Comparison of ENCODE assay signal across 2 cellular contexts in the genomic region with DNA sequence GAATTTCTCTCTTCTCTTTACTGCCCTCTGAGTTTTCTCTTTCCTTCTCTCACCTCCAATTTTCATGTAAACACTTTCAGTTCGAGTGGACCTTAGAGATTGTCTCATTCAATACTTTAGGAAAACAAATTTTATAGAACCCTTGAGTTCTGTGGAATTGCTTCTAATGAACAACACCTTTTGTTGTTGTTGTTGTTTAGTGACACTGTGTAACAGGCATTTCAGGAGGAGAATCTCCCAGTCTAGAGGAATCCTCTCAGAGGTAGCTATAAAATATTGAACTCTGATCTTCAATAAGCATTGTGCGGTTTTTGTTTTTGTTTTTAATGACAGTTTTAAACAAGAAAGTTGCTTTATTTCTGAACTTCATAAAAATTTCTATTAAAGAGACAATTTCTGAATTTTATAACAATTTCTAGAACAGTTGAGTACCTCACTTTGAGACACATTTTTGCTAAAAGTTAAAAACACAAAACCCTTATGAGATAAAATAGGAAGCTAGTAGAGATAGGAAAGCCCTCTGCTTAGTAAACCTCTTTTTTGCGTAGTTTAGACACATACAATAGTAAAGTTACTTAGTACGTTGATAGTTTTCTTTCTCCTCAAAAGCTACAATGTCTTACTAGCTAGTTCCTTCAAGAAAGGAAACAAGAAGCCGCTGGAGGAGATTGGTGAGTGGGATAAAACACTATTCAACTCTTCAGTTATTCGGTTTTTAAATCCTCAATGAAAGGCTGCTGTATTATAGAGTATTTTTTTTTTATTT.
TF ChIP-seq lines count a peak whose summit lies in the region.

No MANE protein-coding gene starts in this region.

TF ChIP-seq in HepG2, 621 proteins besides CTCF, POLR2A, EP300 and RAD21:
- TF ChIP-seq, protein P1, sequence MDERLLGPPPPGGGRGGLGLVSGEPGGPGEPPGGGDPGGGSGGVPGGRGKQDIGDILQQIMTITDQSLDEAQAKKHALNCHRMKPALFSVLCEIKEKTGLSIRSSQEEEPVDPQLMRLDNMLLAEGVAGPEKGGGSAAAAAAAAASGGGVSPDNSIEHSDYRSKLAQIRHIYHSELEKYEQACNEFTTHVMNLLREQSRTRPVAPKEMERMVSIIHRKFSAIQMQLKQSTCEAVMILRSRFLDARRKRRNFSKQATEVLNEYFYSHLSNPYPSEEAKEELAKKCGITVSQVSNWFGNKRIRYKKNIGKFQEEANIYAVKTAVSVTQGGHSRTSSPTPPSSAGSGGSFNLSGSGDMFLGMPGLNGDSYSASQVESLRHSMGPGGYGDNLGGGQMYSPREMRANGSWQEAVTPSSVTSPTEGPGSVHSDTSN (CRISPR knock-in tag; IDR thresholded peaks at IDR 0.05): no peak
- TF ChIP-seq MXI1 (IDR thresholded peaks at IDR 0.05; ENCODE audit: borderline replicate concordance, low read depth, low read length) (no peak), IKZF4 (CRISPR knock-in tag; IDR thresholded peaks at IDR 0.05; ENCODE audit: borderline replicate concordance, low read depth, not compliant biosample characterization) (no peak), ONECUT2 (CRISPR knock-in tag; IDR thresholded peaks at IDR 0.05) (no peak), HMG20A (CRISPR knock-in tag; IDR thresholded peaks at IDR 0.05; ENCODE audit: borderline replicate concordance) (no peak), CC2D1A (CRISPR knock-in tag; IDR thresholded peaks at IDR 0.05) (no peak), ZNF251 (CRISPR knock-in tag; IDR thresholded peaks at IDR 0.05) (no peak), ZNF44 (CRISPR knock-in tag; IDR thresholded peaks at IDR 0.05) (no peak), SOX13 (IDR thresholded peaks at IDR 0.05) (no peak), SOX13 (CRISPR knock-in tag; conservative IDR thresholded peaks at IDR 0.05 in 1 of 2, IDR thresholded peaks at IDR 0.05 in 1 of 2) (no peak), ZFAT (CRISPR knock-in tag; conservative IDR thresholded peaks at IDR 0.05) (no peak), ZNF703 (CRISPR knock-in tag; IDR thresholded peaks at IDR 0.05; ENCODE audit: borderline replicate concordance) (no peak), KLF11 (CRISPR knock-in tag; IDR thresholded peaks at IDR 0.05) (no peak), NAIF1 (CRISPR knock-in tag; IDR thresholded peaks at IDR 0.05; ENCODE audit: borderline replicate concordance) (no peak), ZNF766 (CRISPR knock-in tag; IDR thresholded peaks at IDR 0.05; ENCODE audit: borderline replicate concordance) (no peak), ZNF737 (CRISPR knock-in tag; IDR thresholded peaks at IDR 0.05; ENCODE audit: borderline replicate concordance) (no peak)
- TF ChIP-seq, protein P2, sequence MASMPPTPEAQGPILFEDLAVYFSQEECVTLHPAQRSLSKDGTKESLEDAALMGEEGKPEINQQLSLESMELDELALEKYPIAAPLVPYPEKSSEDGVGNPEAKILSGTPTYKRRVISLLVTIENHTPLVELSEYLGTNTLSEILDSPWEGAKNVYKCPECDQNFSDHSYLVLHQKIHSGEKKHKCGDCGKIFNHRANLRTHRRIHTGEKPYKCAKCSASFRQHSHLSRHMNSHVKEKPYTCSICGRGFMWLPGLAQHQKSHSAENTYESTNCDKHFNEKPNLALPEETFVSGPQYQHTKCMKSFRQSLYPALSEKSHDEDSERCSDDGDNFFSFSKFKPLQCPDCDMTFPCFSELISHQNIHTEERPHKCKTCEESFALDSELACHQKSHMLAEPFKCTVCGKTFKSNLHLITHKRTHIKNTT (CRISPR knock-in tag; IDR thresholded peaks at IDR 0.05): no peak
- TF ChIP-seq, protein P3, sequence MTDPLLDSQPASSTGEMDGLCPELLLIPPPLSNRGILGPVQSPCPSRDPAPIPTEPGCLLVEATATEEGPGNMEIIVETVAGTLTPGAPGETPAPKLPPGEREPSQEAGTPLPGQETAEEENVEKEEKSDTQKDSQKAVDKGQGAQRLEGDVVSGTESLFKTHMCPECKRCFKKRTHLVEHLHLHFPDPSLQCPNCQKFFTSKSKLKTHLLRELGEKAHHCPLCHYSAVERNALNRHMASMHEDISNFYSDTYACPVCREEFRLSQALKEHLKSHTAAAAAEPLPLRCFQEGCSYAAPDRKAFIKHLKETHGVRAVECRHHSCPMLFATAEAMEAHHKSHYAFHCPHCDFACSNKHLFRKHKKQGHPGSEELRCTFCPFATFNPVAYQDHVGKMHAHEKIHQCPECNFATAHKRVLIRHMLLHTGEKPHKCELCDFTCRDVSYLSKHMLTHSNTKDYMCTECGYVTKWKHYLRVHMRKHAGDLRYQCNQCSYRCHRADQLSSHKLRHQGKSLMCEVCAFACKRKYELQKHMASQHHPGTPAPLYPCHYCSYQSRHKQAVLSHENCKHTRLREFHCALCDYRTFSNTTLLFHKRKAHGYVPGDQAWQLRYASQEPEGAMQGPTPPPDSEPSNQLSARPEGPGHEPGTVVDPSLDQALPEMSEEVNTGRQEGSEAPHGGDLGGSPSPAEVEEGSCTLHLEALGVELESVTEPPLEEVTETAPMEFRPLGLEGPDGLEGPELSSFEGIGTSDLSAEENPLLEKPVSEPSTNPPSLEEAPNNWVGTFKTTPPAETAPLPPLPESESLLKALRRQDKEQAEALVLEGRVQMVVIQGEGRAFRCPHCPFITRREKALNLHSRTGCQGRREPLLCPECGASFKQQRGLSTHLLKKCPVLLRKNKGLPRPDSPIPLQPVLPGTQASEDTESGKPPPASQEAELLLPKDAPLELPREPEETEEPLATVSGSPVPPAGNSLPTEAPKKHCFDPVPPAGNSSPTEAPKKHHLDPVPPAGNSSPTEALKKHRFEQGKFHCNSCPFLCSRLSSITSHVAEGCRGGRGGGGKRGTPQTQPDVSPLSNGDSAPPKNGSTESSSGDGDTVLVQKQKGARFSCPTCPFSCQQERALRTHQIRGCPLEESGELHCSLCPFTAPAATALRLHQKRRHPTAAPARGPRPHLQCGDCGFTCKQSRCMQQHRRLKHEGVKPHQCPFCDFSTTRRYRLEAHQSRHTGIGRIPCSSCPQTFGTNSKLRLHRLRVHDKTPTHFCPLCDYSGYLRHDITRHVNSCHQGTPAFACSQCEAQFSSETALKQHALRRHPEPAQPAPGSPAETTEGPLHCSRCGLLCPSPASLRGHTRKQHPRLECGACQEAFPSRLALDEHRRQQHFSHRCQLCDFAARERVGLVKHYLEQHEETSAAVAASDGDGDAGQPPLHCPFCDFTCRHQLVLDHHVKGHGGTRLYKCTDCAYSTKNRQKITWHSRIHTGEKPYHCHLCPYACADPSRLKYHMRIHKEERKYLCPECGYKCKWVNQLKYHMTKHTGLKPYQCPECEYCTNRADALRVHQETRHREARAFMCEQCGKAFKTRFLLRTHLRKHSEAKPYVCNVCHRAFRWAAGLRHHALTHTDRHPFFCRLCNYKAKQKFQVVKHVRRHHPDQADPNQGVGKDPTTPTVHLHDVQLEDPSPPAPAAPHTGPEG (CRISPR knock-in tag; IDR thresholded peaks at IDR 0.05): no peak

TF ChIP-seq in HEK293T, 16 proteins besides CTCF, POLR2A, EP300 and RAD21:
- no peak for TF ChIP-seq ARNT (IDR thresholded peaks at IDR 0.05)
- TF ChIP-seq BHLHE40 (IDR thresholded peaks at IDR 0.05; ENCODE audit: borderline replicate concordance): no peak
- no peak for TF ChIP-seq FOXA1 (IDR thresholded peaks at IDR 0.05)
- TF ChIP-seq LEF1 (IDR thresholded peaks at IDR 0.05; ENCODE audit: borderline replicate concordance): no peak
- no peak for TF ChIP-seq L3MBTL2 (conservative IDR thresholded peaks at IDR 0.05)
- TF ChIP-seq FOXK2 (IDR thresholded peaks at IDR 0.05): no peak
- TF ChIP-seq ZNF384 (IDR thresholded peaks at IDR 0.05): no peak
- TF ChIP-seq, protein P4, sequence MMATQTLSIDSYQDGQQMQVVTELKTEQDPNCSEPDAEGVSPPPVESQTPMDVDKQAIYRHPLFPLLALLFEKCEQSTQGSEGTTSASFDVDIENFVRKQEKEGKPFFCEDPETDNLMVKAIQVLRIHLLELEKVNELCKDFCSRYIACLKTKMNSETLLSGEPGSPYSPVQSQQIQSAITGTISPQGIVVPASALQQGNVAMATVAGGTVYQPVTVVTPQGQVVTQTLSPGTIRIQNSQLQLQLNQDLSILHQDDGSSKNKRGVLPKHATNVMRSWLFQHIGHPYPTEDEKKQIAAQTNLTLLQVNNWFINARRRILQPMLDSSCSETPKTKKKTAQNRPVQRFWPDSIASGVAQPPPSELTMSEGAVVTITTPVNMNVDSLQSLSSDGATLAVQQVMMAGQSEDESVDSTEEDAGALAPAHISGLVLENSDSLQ (IDR thresholded peaks at IDR 0.05): no peak
- no peak for TF ChIP-seq CTBP1 (IDR thresholded peaks at IDR 0.05; ENCODE audit: borderline replicate concordance)
- no peak for TF ChIP-seq TARDBP (IDR thresholded peaks at IDR 0.05)
- no peak for TF ChIP-seq SUZ12 (IDR thresholded peaks at IDR 0.05)
- TF ChIP-seq HDGF (IDR thresholded peaks at IDR 0.05; ENCODE audit: borderline replicate concordance): no peak
- no peak for TF ChIP-seq SP1 (IDR thresholded peaks at IDR 0.05)
- TF ChIP-seq NFRKB (IDR thresholded peaks at IDR 0.05): no peak
- no peak for TF ChIP-seq ELF4 (IDR thresholded peaks at IDR 0.05)
- TF ChIP-seq FOXM1 (IDR thresholded peaks at IDR 0.05; ENCODE audit: borderline replicate concordance): no peak
